31 cellular contexts compared by ENCODE assay signal in genomic region chr1:45658171-45658570, GRCh38. TPM values are rescaled to one million over a fixed set of nuclear protein-coding genes. Genes with fewer than 3 reads are reported as not detected.
DNase-seq lines count a peak whose midpoint lies in the region; ATAC-seq, FAIRE-seq and TF ChIP-seq lines count a peak whose summit lies in the region.
"Had no signal": no experiment of that assay in that cellular context is flagged by ENCODE, and none has a peak within 500 bp of the region (broad histone marks: within the 10 kb centered on the region; RNA-seq: fewer than 3 reads in every experiment).

No MANE protein-coding gene starts in this region.

- no peak for ATAC-seq in T-helper 17 cell
- ATAC-seq in HepG2: peak; percentile 95
- ATAC-seq in stimulated activated naive B cell treated with anti-CD40 and anti-IgM and Interleukin-4, amounts not matched to agents 10 μg/mL and 1 μg/mL and 100 μg/mL, for 72 hours (replicated peaks): no peak
- no peak for ATAC-seq in heart right ventricle
- ATAC-seq: A549, GM23338, K562, Right ventricle myocardium inferior, SK-N-SH treated with all-trans-retinoic acid at 6 μM for 48 hours had no signal

- H3K4me2 ChIP-seq in mammary epithelial cell (ENCODE audit: insufficient read depth, low read depth, low read length) (no peak overlapping the region), HepG2 (ENCODE audit: low read depth, low read length) (peak overlapping the region; percentile 62)
- H3K4me2 ChIP-seq: A549; BLaER1 treated with 17β-estradiol and CSF1 and Interleukin-3, amounts not matched to agents 10 nM and 100 nM; GM23338; PC-9 had no signal

- H3K9me3 Mint-ChIP-seq in MCF 10A (ENCODE audit: unreplicated experiment): no peaks in the 10 kb centered on the region
- H3K9me3 Mint-ChIP-seq in stimulated activated naive B cell treated with anti-CD40 and anti-IgM and Interleukin-4, amounts not matched to agents 10 μg/mL and 1 μg/mL and 100 μg/mL, for 72 hours: no peaks in the 10 kb centered on the region
- H3K9me3 Mint-ChIP-seq: CD4-positive, alpha-beta memory T cell; GM23338; H9 had no signal

- peak in 1 of 2 experiments; percentile 82; a peak in 2 of 4 replicates for TF ChIP-seq EP300 in HepG2 (IDR thresholded peaks at IDR 0.05; ENCODE audit: low read depth in 2 of 2, low read length in 2 of 2)
- TF ChIP-seq EP300 in HepG2 (CRISPR knock-in tag; IDR thresholded peaks at IDR 0.05; ENCODE audit: borderline replicate concordance): no peak

- H3K4me1 Mint-ChIP-seq in MCF 10A (ENCODE audit: insufficient read depth, unreplicated experiment): peaks cover 14% of the 10 kb centered on the region
- peaks cover 10% of the 10 kb centered on the region for H3K4me1 Mint-ChIP-seq in T-helper 17 cell
- H3K4me1 Mint-ChIP-seq in stimulated activated naive B cell treated with anti-CD40 and anti-IgM and Interleukin-4, amounts not matched to agents 10 μg/mL and 1 μg/mL and 100 μg/mL, for 72 hours: peaks cover 0 to 7% of the 10 kb centered on the region in 2 donors

- dilution Hi-C loops in mammary epithelial cell (cut with HindIII; ENCODE audit: low sequenced_read_pairs): no loop called here

- H3K79me2 ChIP-seq in mammary epithelial cell (ENCODE audit: insufficient read depth, low read length) (peaks cover 67% of the 10 kb centered on the region), HepG2 (ENCODE audit: insufficient read depth, low read length) (peaks cover 58% of the 10 kb centered on the region)

- CTCF ChIA-PET in MCF 10A (lab: Yijun Ruan, JAX) (no interaction called here), mammary epithelial cell (lab: Charles Lee; ENCODE audit: low non-redundant PET) (no interaction called here), HepG2 (lab: Yijun Ruan, JAX; ENCODE audit: low intra/inter-chr PET ratio, low total read pairs) (no interaction called here)

- H3K4me3 ChIP-seq in mammary epithelial cell (replicated peaks in 1 of 3; ENCODE audit: insufficient read depth in 1 of 3, low read depth in 2 of 3, low read length in 3 of 3) (no peak overlapping the region), HepG2 (replicated peaks in 1 of 3; ENCODE audit: insufficient read depth in 1 of 3, low read depth in 2 of 3, low read length in 3 of 3) (peak overlapping the region in 2 of 3 experiments; percentile 7 to 12; a peak in 1 of 6 replicates), heart right ventricle (no peak overlapping the region)
- H3K4me3 ChIP-seq: A549; BLaER1 treated with 17β-estradiol and CSF1 and Interleukin-3, amounts not matched to agents 10 nM and 100 nM; GM23338; K562; PC-9; SJCRH30 had no signal

- intact Hi-C loops in MCF 10A (cut with micrococcal nuclease): no loop called here
- intact Hi-C loops in mammary epithelial cell (cut with micrococcal nuclease): no loop called here
- intact Hi-C loops in HepG2 (cut with micrococcal nuclease; ENCODE audit: unreplicated experiment): loop anchor here (2.0 kb wide), 1 partner anchor 27 kb away; no protein-coding TSS in a partner anchor
- intact Hi-C loops in heart right ventricle (cut with DNase I): no loop called here

- TF ChIP-seq CTCF in MCF 10A (IDR thresholded peaks at IDR 0.05; ENCODE audit: unreplicated experiment) (no peak), mammary epithelial cell (conservative IDR thresholded peaks at IDR 0.05 in 1 of 2, IDR thresholded peaks at IDR 0.05 in 1 of 2; ENCODE audit: extremely low read depth in 1 of 2, insufficient read depth in 1 of 2, low read depth in 1 of 2, low read length in 2 of 2) (no peak), HepG2 (CRISPR knock-in tag; IDR thresholded peaks at IDR 0.05) (no peak), heart right ventricle (IDR thresholded peaks at IDR 0.05) (no peak)

- BruUV-seq in MCF 10A (replicated peaks; lab: Mats Ljungman, UMichigan) (no TSS peak), mammary epithelial cell (replicated peaks; lab: Mats Ljungman, UMichigan) (no TSS peak), HepG2 (replicated peaks; lab: Mats Ljungman, UMichigan) (no TSS peak)

- 97% methylated on average over 2 of the region's 2 CpGs for WGBS in mammary epithelial cell (ENCODE audit: low coverage, missing lambda C conversion rate)
- 1% methylated on average over 2 of the region's 2 CpGs for WGBS in HepG2 (ENCODE audit: low lambda C conversion rate)
- WGBS in heart right ventricle, 2 donors: 63 to 81% methylated on average over 2 of the region's 2 CpGs

- no peak for TF ChIP-seq RAD21 in HepG2 (CRISPR knock-in tag; IDR thresholded peaks at IDR 0.05)

- peaks cover 47% of the 10 kb centered on the region for H3K36me3 ChIP-seq in mammary epithelial cell (ENCODE audit: insufficient read depth, low read length)
- H3K36me3 ChIP-seq in HepG2 (replicated peaks in 1 of 2; ENCODE audit: control insufficient read depth in 1 of 2, insufficient read depth in 2 of 2, low read length in 2 of 2): peaks cover 21 to 54% of the 10 kb centered on the region in 2 experiments
- H3K36me3 ChIP-seq in heart right ventricle: peaks cover 0 to 90% (median 48%) of the 10 kb centered on the region in 9 donors

- H3K4me1 ChIP-seq in mammary epithelial cell (ENCODE audit: insufficient read depth, low read length) (no peaks in the 10 kb centered on the region), HepG2 (ENCODE audit: insufficient read depth, low read length) (peaks cover 46% of the 10 kb centered on the region), heart right ventricle (peaks cover 0 to 12% (median 3%) of the 10 kb centered on the region in 9 donors)
- H3K4me1 ChIP-seq: A549; BLaER1 treated with 17β-estradiol and CSF1 and Interleukin-3, amounts not matched to agents 10 nM and 100 nM; SJCRH30 had no signal

- no peak for TF ChIP-seq POLR2A in HepG2 (IDR thresholded peaks at IDR 0.05; ENCODE audit: insufficient read depth in 1 of 2, low read depth in 2 of 2, low read length in 2 of 2)

- H3K9ac ChIP-seq in mammary epithelial cell (ENCODE audit: insufficient read depth, low read length) (no peak overlapping the region), HepG2 (ENCODE audit: insufficient read depth, low read depth, low read length) (no peak overlapping the region)
- H3K9ac ChIP-seq: BLaER1 treated with 17β-estradiol and CSF1 and Interleukin-3, amounts not matched to agents 10 nM and 100 nM had no signal

- H3K27me3 Mint-ChIP-seq in MCF 10A (ENCODE audit: insufficient read depth, unreplicated experiment) (no peaks in the 10 kb centered on the region), T-helper 17 cell (no peaks in the 10 kb centered on the region)
- no peaks in the 10 kb centered on the region for H3K27me3 Mint-ChIP-seq in stimulated activated naive B cell treated with anti-CD40 and anti-IgM and Interleukin-4, amounts not matched to agents 10 μg/mL and 1 μg/mL and 100 μg/mL, for 72 hours
- H3K27me3 Mint-ChIP-seq: CD4-positive, alpha-beta memory T cell had no signal

- H3K27me3 ChIP-seq in mammary epithelial cell (ENCODE audit: insufficient read depth, low read length) (no peaks in the 10 kb centered on the region), HepG2 (ENCODE audit: control insufficient read depth in 1 of 2, insufficient read depth in 2 of 2, low read length in 2 of 2) (no peaks in the 10 kb centered on the region), heart right ventricle (no peaks in the 10 kb centered on the region)
- H3K27me3 ChIP-seq: BLaER1 treated with 17β-estradiol and CSF1 and Interleukin-3, amounts not matched to agents 10 nM and 100 nM; SJCRH30 had no signal

- H3K36me3 Mint-ChIP-seq in MCF 10A (ENCODE audit: insufficient read depth, unreplicated experiment) (peaks cover 90% of the 10 kb centered on the region), T-helper 17 cell (ENCODE audit: low read depth) (peaks cover 2% of the 10 kb centered on the region)
- peaks cover 21 to 35% of the 10 kb centered on the region in 2 donors for H3K36me3 Mint-ChIP-seq in stimulated activated naive B cell treated with anti-CD40 and anti-IgM and Interleukin-4, amounts not matched to agents 10 μg/mL and 1 μg/mL and 100 μg/mL, for 72 hours

- in situ Hi-C loops in mammary epithelial cell (cut with MboI; ENCODE audit: low sequenced_read_pairs in 2 of 2) (loop anchor here in 1 of 2 donors (25.0 kb wide), 1 partner anchor 229 kb away; no protein-coding TSS in a partner anchor), HepG2 (cut with HindIII; ENCODE audit: extremely low pct_ligation_motif_present, low pct_unique_long_range_greater_than_20kb) (no loop called here)

- peak; percentile 73 for FAIRE-seq in HepG2 (lab: Jason Lieb, UNC)
- FAIRE-seq: A549, GM18507, K562 had no signal

- peak overlapping the region; percentile 57 for H3K27ac Mint-ChIP-seq in MCF 10A (ENCODE audit: low read depth, unreplicated experiment)
- H3K27ac Mint-ChIP-seq in T-helper 17 cell: peak overlapping the region; percentile 70
- H3K27ac Mint-ChIP-seq in stimulated activated naive B cell treated with anti-CD40 and anti-IgM and Interleukin-4, amounts not matched to agents 10 μg/mL and 1 μg/mL and 100 μg/mL, for 72 hours: peak overlapping the region; percentile 1
- H3K27ac Mint-ChIP-seq: GM23338, H9 had no signal

- H4K20me1 ChIP-seq in mammary epithelial cell (ENCODE audit: insufficient read depth, low read length) (no peaks in the 10 kb centered on the region), HepG2 (ENCODE audit: insufficient read depth, low read length) (peaks cover 22% of the 10 kb centered on the region)

- H2AFZ ChIP-seq in mammary epithelial cell (ENCODE audit: low read depth, low read length) (no peak overlapping the region), HepG2 (ENCODE audit: low read length) (no peak overlapping the region)
- H2AFZ ChIP-seq: GM23338, PC-9 had no signal

- H3K27ac ChIP-seq in mammary epithelial cell (ENCODE audit: insufficient read depth, low read depth, low read length): no peak overlapping the region
- peak overlapping the region; percentile 64 for H3K27ac ChIP-seq in HepG2 (ENCODE audit: extremely low read length, insufficient read depth, low read length)
- no peak overlapping the region for H3K27ac ChIP-seq in heart right ventricle
- H3K27ac ChIP-seq: A549; BLaER1 treated with 17β-estradiol and CSF1 and Interleukin-3, amounts not matched to agents 10 nM and 100 nM; PC-9; SJCRH30 had no signal

- H3K9me3 ChIP-seq in mammary epithelial cell (replicated peaks; ENCODE audit: insufficient read depth, low read length): no peaks in the 10 kb centered on the region
- H3K9me3 ChIP-seq in T-helper 17 cell (ENCODE audit: control insufficient read depth, low read length, poor library complexity, severe bottlenecking): no peaks in the 10 kb centered on the region
- no peaks in the 10 kb centered on the region for H3K9me3 ChIP-seq in HepG2 (ENCODE audit: low read length)
- H3K9me3 ChIP-seq in heart right ventricle: no peaks in the 10 kb centered on the region
- H3K9me3 ChIP-seq: A549; BLaER1 treated with 17β-estradiol and CSF1 and Interleukin-3, amounts not matched to agents 10 nM and 100 nM; SJCRH30 had no signal

- DNase-seq in MCF 10A (ENCODE audit: unreplicated experiment) (no peak), mammary epithelial cell (no peak), T-helper 17 cell (no peak), HepG2 (ENCODE audit: low spot score) (peak; percentile 87), SW480 (ENCODE audit: low spot score) (no peak), heart right ventricle (no peak), NK-92 (lab: John Stamatoyannopoulos, UW; ENCODE audit: unreplicated experiment) (no peak)
- no peak for DNase-seq in stimulated activated naive B cell treated with anti-CD40 and anti-IgM and Interleukin-4, amounts not matched to agents 10 μg/mL and 1 μg/mL and 100 μg/mL, for 72 hours
- DNase-seq: AML-193; CD4-positive, alpha-beta memory T cell; COR-L47; DMS53; H9; Kasumi-1; MV-4-11; NCI-H1105; NCI-H1436 treated with DMSO at 0.1 percent for 48 hours; NCI-H187 treated with DMSO at 0.1 percent for 48 hours; NCI-H2107; NCI-H524; NCI-H748 treated with DMSO at 0.1 percent for 48 hours; NK-92 treated with Interleukin-12 subunit alpha and Interleukin-12 subunit beta, amount 100 ng/mL, for 24 hours; PC-9; SJCRH30 had no signal

- POLR2A ChIA-PET in MCF 10A (lab: Yijun Ruan, JAX) (interaction anchor here (0.7 to 4.5 kb wide), 3 partner anchors 25 to 232 kb away, joined by 3 to 36 read pairs (median 5); partner anchors contain the start of gene GPBP1L1), HepG2 (lab: Yijun Ruan, JAX) (interaction anchor here (0.9 to 5.0 kb wide), 6 partner anchors 20 to 318 kb away, joined by 3 to 29 read pairs (median 4); partner anchors contain the start of genes GPBP1L1, MUTYH, PRDX1 and TOE1)

- no peak overlapping the region for H3K4me3 Mint-ChIP-seq in MCF 10A (ENCODE audit: unreplicated experiment)
- no peak overlapping the region for H3K4me3 Mint-ChIP-seq in T-helper 17 cell
- H3K4me3 Mint-ChIP-seq in stimulated activated naive B cell treated with anti-CD40 and anti-IgM and Interleukin-4, amounts not matched to agents 10 μg/mL and 1 μg/mL and 100 μg/mL, for 72 hours: no peak overlapping the region
- H3K4me3 Mint-ChIP-seq: CD4-positive, alpha-beta memory T cell; GM23338; H9 had no signal

RNA-seq across cellular contexts. Expression of gene GPBP1L1, which starts 28.2 kb away (rescaled TPM):
- total RNA-seq in MCF 10A (2022): 105 and 116 TPM in 2 replicates
- total RNA-seq in mammary epithelial cell: 100 to 1,000 TPM; 109 to 119 TPM
- polyA plus RNA-seq in mammary epithelial cell: 51.1 TPM
- 220 TPM for polyA minus RNA-seq in mammary epithelial cell
- 100 to 1,000 TPM; 124 to 152 TPM for total RNA-seq in T-helper 17 cell
- 86.1 and 102 TPM in 2 replicates for total RNA-seq in HepG2 (2016; rRNA removed; fragmentation: Illumina TruSeq; extraction: Trizol)
- total RNA-seq in HepG2 (2016; cell fraction: cytosol; rRNA removed; fragmentation: Illumina TruSeq; extraction: Trizol; ENCODE audit: low read depth): 25.6 and 26.4 TPM in 2 replicates
- total RNA-seq in HepG2 (2016; cell fraction: insoluble cytoplasmic fraction; rRNA removed; fragmentation: Illumina TruSeq; extraction: Trizol): 92.3 and 92.5 TPM in 2 replicates
- total RNA-seq in HepG2 (2016; cell fraction: membrane; rRNA removed; fragmentation: Illumina TruSeq; extraction: Trizol): 57.5 TPM in 2 replicates
- total RNA-seq in HepG2 (2016; cell fraction: nucleus; rRNA removed; fragmentation: Illumina TruSeq; extraction: Trizol): 88.6 and 95.6 TPM in 2 replicates
- polyA plus RNA-seq in HepG2 (2011; rRNA removed): 45.9 and 46.4 TPM in 2 replicates
- 31.6 and 50.0 TPM in 2 replicates for polyA plus RNA-seq in HepG2 (2011; cell fraction: cytosol; rRNA removed)
- 47.9 and 59.6 TPM in 2 replicates for polyA plus RNA-seq in HepG2 (2011; cell fraction: nucleus; rRNA removed)
- polyA plus RNA-seq in HepG2 (2012): 66.6 and 70.2 TPM in 2 replicates
- 4.1 and 5.8 TPM in 2 replicates for polyA plus RNA-seq in HepG2 (2016; cell fraction: cytosol; fragmentation: Illumina TruSeq; extraction: Trizol; ENCODE audit: low read depth)
- 64.8 and 77.7 TPM in 2 replicates for polyA plus RNA-seq in HepG2 (2016; cell fraction: insoluble cytoplasmic fraction; fragmentation: Illumina TruSeq; extraction: Trizol; ENCODE audit: low read depth)
- 19.7 and 22.4 TPM in 2 replicates for polyA plus RNA-seq in HepG2 (2016; cell fraction: membrane; fragmentation: Illumina TruSeq; extraction: Trizol; ENCODE audit: low read depth)
- polyA plus RNA-seq in HepG2 (2016; cell fraction: nucleus; fragmentation: Illumina TruSeq; extraction: Trizol; ENCODE audit: insufficient read depth, low read depth): 101 and 103 TPM in 2 replicates
- polyA minus RNA-seq in HepG2 (2011; rRNA and poly(A)+ RNA removed; ENCODE audit: low replicate concordance): 88.8 and 106 TPM in 2 replicates
- polyA minus RNA-seq in HepG2 (2011; cell fraction: cytosol; rRNA and poly(A)+ RNA removed): 54.0 and 54.9 TPM in 2 replicates
- 163 and 195 TPM in 2 replicates for polyA minus RNA-seq in HepG2 (2011; cell fraction: nucleus; rRNA and poly(A)+ RNA removed)
- 10 to 100 TPM; 72.4 to 95.0 (median 84.0) TPM for total RNA-seq in heart right ventricle
- polyA plus RNA-seq in heart right ventricle: 10 to 100 TPM; 27.6 to 39.7 TPM

RNA-seq across cellular contexts. Expression of gene TMEM69, which starts 29.8 kb away (rescaled TPM):
- 17.1 and 21.1 TPM in 2 replicates for total RNA-seq in MCF 10A (2022)
- total RNA-seq in mammary epithelial cell: 10 to 100 TPM; 16.0 to 30.4 TPM
- polyA plus RNA-seq in mammary epithelial cell: 53.7 TPM
- 46.2 TPM for polyA minus RNA-seq in mammary epithelial cell
- total RNA-seq in T-helper 17 cell: 10 to 100 TPM; 11.9 to 13.2 TPM
- total RNA-seq in HepG2 (2016; rRNA removed; fragmentation: Illumina TruSeq; extraction: Trizol): 21.9 and 25.4 TPM in 2 replicates
- total RNA-seq in HepG2 (2016; cell fraction: cytosol; rRNA removed; fragmentation: Illumina TruSeq; extraction: Trizol; ENCODE audit: low read depth): 11.4 TPM in 2 replicates
- 22.3 and 23.4 TPM in 2 replicates for total RNA-seq in HepG2 (2016; cell fraction: insoluble cytoplasmic fraction; rRNA removed; fragmentation: Illumina TruSeq; extraction: Trizol)
- 25.3 and 27.2 TPM in 2 replicates for total RNA-seq in HepG2 (2016; cell fraction: membrane; rRNA removed; fragmentation: Illumina TruSeq; extraction: Trizol)
- 15.9 TPM in 2 replicates for total RNA-seq in HepG2 (2016; cell fraction: nucleus; rRNA removed; fragmentation: Illumina TruSeq; extraction: Trizol)
- polyA plus RNA-seq in HepG2 (2011; rRNA removed): 112 and 135 TPM in 2 replicates
- polyA plus RNA-seq in HepG2 (2011; cell fraction: cytosol; rRNA removed): 79.4 and 112 TPM in 2 replicates
- 24.0 and 32.3 TPM in 2 replicates for polyA plus RNA-seq in HepG2 (2011; cell fraction: nucleus; rRNA removed)
- polyA plus RNA-seq in HepG2 (2012): 42.1 and 42.2 TPM in 2 replicates
- 14.7 and 16.7 TPM in 2 replicates for polyA plus RNA-seq in HepG2 (2016; cell fraction: cytosol; fragmentation: Illumina TruSeq; extraction: Trizol; ENCODE audit: low read depth)
- polyA plus RNA-seq in HepG2 (2016; cell fraction: insoluble cytoplasmic fraction; fragmentation: Illumina TruSeq; extraction: Trizol; ENCODE audit: low read depth): 38.2 and 42.6 TPM in 2 replicates
- 28.0 and 33.0 TPM in 2 replicates for polyA plus RNA-seq in HepG2 (2016; cell fraction: membrane; fragmentation: Illumina TruSeq; extraction: Trizol; ENCODE audit: low read depth)
- polyA plus RNA-seq in HepG2 (2016; cell fraction: nucleus; fragmentation: Illumina TruSeq; extraction: Trizol; ENCODE audit: insufficient read depth, low read depth): 36.0 and 42.8 TPM in 2 replicates
- 78.0 and 80.4 TPM in 2 replicates for polyA minus RNA-seq in HepG2 (2011; rRNA and poly(A)+ RNA removed; ENCODE audit: low replicate concordance)
- polyA minus RNA-seq in HepG2 (2011; cell fraction: cytosol; rRNA and poly(A)+ RNA removed): 35.4 and 38.1 TPM in 2 replicates
- 26.5 and 35.8 TPM in 2 replicates for polyA minus RNA-seq in HepG2 (2011; cell fraction: nucleus; rRNA and poly(A)+ RNA removed)
- total RNA-seq in heart right ventricle: 10 to 100 TPM; 22.8 to 31.0 (median 24.9) TPM
- polyA plus RNA-seq in heart right ventricle: 10 to 100 TPM; 12.9 to 21.6 TPM

RNA-seq across cellular contexts. Expression of gene CCDC17, which starts 34.3 kb away (rescaled TPM):
- total RNA-seq in MCF 10A (2022) (3.9 and 4.9 TPM in 2 replicates), mammary epithelial cell (1 to 10 TPM; 1.8 to 2.7 TPM), T-helper 17 cell (1 to 10 TPM; 5.1 to 5.7 TPM), HepG2 (2016; rRNA removed; fragmentation: Illumina TruSeq; extraction: Trizol) (0.24 and 1.5 TPM in 2 replicates), heart right ventricle (1 to 10 TPM in 5 of 10 donors, under 1 TPM in 5; 0.64 to 1.7 (median 1.0) TPM)
- polyA plus RNA-seq in mammary epithelial cell (0.17 TPM), HepG2 (2011; rRNA removed) (3.2 and 3.3 TPM in 2 replicates), heart right ventricle (1 to 10 TPM in 1 of 2 donors, under 1 TPM in 1; 0.62 to 5.0 TPM)
- polyA minus RNA-seq in mammary epithelial cell: 2.5 TPM
- total RNA-seq in HepG2 (2016; cell fraction: cytosol; rRNA removed; fragmentation: Illumina TruSeq; extraction: Trizol; ENCODE audit: low read depth): 0.26 and 0.30 TPM in 2 replicates
- 0.18 and 1.4 TPM in 2 replicates for total RNA-seq in HepG2 (2016; cell fraction: insoluble cytoplasmic fraction; rRNA removed; fragmentation: Illumina TruSeq; extraction: Trizol)
- total RNA-seq in HepG2 (2016; cell fraction: membrane; rRNA removed; fragmentation: Illumina TruSeq; extraction: Trizol): 0.37 and 0.41 TPM in 2 replicates
- 1.7 and 2.5 TPM in 2 replicates for total RNA-seq in HepG2 (2016; cell fraction: nucleus; rRNA removed; fragmentation: Illumina TruSeq; extraction: Trizol)
- 0.64 and 0.82 TPM in 2 replicates for polyA plus RNA-seq in HepG2 (2011; cell fraction: cytosol; rRNA removed)
- 23.6 and 26.7 TPM in 2 replicates for polyA plus RNA-seq in HepG2 (2011; cell fraction: nucleus; rRNA removed)
- polyA plus RNA-seq in HepG2 (2012): 2.9 and 3.4 TPM in 2 replicates
- 0.18 and 0.35 TPM in 2 replicates for polyA plus RNA-seq in HepG2 (2016; cell fraction: cytosol; fragmentation: Illumina TruSeq; extraction: Trizol; ENCODE audit: low read depth)
- polyA plus RNA-seq in HepG2 (2016; cell fraction: insoluble cytoplasmic fraction; fragmentation: Illumina TruSeq; extraction: Trizol; ENCODE audit: low read depth): 0.20 TPM in 1 of 2 replicates, not detected in the other
- 0.13 and 0.33 TPM in 2 replicates for polyA plus RNA-seq in HepG2 (2016; cell fraction: membrane; fragmentation: Illumina TruSeq; extraction: Trizol; ENCODE audit: low read depth)
- 4.6 and 5.9 TPM in 2 replicates for polyA plus RNA-seq in HepG2 (2016; cell fraction: nucleus; fragmentation: Illumina TruSeq; extraction: Trizol; ENCODE audit: insufficient read depth, low read depth)
- 4.0 and 9.6 TPM in 2 replicates for polyA minus RNA-seq in HepG2 (2011; rRNA and poly(A)+ RNA removed; ENCODE audit: low replicate concordance)
- polyA minus RNA-seq in HepG2 (2011; cell fraction: cytosol; rRNA and poly(A)+ RNA removed): 0.62 TPM in 1 of 2 replicates, not detected in the other
- polyA minus RNA-seq in HepG2 (2011; cell fraction: nucleus; rRNA and poly(A)+ RNA removed): 10.6 and 12.4 TPM in 2 replicates

Comparison
In these comparisons a context has a peak if more than half of its experiments do, and no peak if none do; other contexts are left out.
1. H3K27ac Mint-ChIP-seq: peak in every context shown above with its lines; median percentile 70 in T-helper 17 cell; 57 in MCF 10A; 1 in stimulated activated naive B cell treated with anti-CD40 and anti-IgM and Interleukin-4, amounts not matched to agents 10 μg/mL and 1 μg/mL and 100 μg/mL, for 72 hours.
2. H3K4me3 ChIP-seq: peak in HepG2 (2 of 3); none in mammary epithelial cell (0 of 3) and heart right ventricle (0 of 10).